Comparison of ENCODE assay signal across 8 cellular contexts in genomic region chr2:127701193-127701650, GRCh38. TPM values are rescaled to one million over a fixed set of nuclear protein-coding genes. Genes with fewer than 3 reads are reported as not detected.
DNase-seq lines count a peak whose midpoint lies in the region; ATAC-seq and TF ChIP-seq lines count a peak whose summit lies in the region.

TSS of gene SFT2D3 (plus strand) at chr2:127701497. CDS start at chr2:127701529, 32 bp downstream.

- H3K23me2 ChIP-seq in H9 (ENCODE audit: insufficient read length, low read depth, low read length, poor library complexity, severe bottlenecking), result peaks cover 5% of the 10 kb centered on the region

- H3K4me3 Mint-ChIP-seq in H9 (peak within 1 kb of the TSS; percentile 85), nephron progenitor cell (peak within 1 kb of the TSS; percentile 90)

- H3K9me3 ChIP-seq in ES-I3 (ENCODE audit: control insufficient read depth, insufficient read depth, low read length) (no peaks in the 10 kb centered on the region), H9 (ENCODE audit: control insufficient read depth, low read depth, low read length) (no peaks in the 10 kb centered on the region), Loucy (ENCODE audit: insufficient read depth, low read depth, low read length) (no peaks in the 10 kb centered on the region)

- peak; percentile 81 for ATAC-seq in stimulated activated naive CD8-positive, alpha-beta T cell treated with anti-CD3 and anti-CD28 coated beads, Interleukin-15, Interleukin-2, amounts not matched to agents 100 U/mL and 50 U/mL, for 24 hours

- H2BK12ac ChIP-seq in H9 (ENCODE audit: insufficient read length, low read depth, low read length), result no peak within 1 kb of the TSS

- H2BK15ac ChIP-seq in H9 (ENCODE audit: low read depth, low read length), result no peak within 1 kb of the TSS

- peak within 1 kb of the TSS; percentile 86 for H3K14ac ChIP-seq in H9 (ENCODE audit: insufficient read depth, low read length)

- peak within 1 kb of the TSS; percentile 74 for H3K9ac ChIP-seq in ES-I3 (ENCODE audit: low read depth, low read length)
- H3K9ac ChIP-seq in H9 (ENCODE audit: extremely low read depth, insufficient read length, low read length), result peak within 1 kb of the TSS; percentile 64
- H3K9ac ChIP-seq in Loucy (ENCODE audit: low read depth, low read length, poor library complexity, severe bottlenecking), result peak within 1 kb of the TSS; percentile 76

- no peak within 1 kb of the TSS for H2BK5ac ChIP-seq in H9 (ENCODE audit: insufficient read length, low read length)

- no peak within 1 kb of the TSS for H3K4ac ChIP-seq in H9 (ENCODE audit: low read depth, low read length)

- peaks cover 18 to 24% of the 10 kb centered on the region in 2 experiments for H3K4me1 Mint-ChIP-seq in H9
- peaks cover 43% of the 10 kb centered on the region for H3K4me1 Mint-ChIP-seq in nephron progenitor cell

- H3K4me3 ChIP-seq in Loucy (ENCODE audit: low read length, poor library complexity, severe bottlenecking) (peak within 1 kb of the TSS; percentile 78), fibroblast of the aortic adventitia (ENCODE audit: low read depth, low read length) (peak within 1 kb of the TSS; percentile 82)

- H4K91ac ChIP-seq in H9 (ENCODE audit: insufficient read length, low read depth, low read length), result no peak within 1 kb of the TSS

- peak; percentile 97 for DNase-seq in H9
- peak; percentile 89 for DNase-seq in RWPE1 (ENCODE audit: low spot score)
- peak; percentile 83 for DNase-seq in activated T-helper 9 cell treated with anti-CD3 and anti-CD28 coated beads, Interleukin-2, amount 50 U/mL, for 16 hours (ENCODE audit: low read depth)
- DNase-seq in fibroblast of the aortic adventitia (ENCODE audit: low read depth), result peak; percentile 89
- DNase-seq in nephron progenitor cell, result peak; percentile 88
- DNase-seq in stimulated activated naive CD8-positive, alpha-beta T cell treated with anti-CD3 and anti-CD28 coated beads, Interleukin-15, Interleukin-2, amounts not matched to agents 100 U/mL and 50 U/mL, for 24 hours, result peak; percentile 92

- H2BK120ac ChIP-seq in H9 (ENCODE audit: low read depth, low read length, poor library complexity, severe bottlenecking), result no peak within 1 kb of the TSS

- H3K56ac ChIP-seq in H9 (ENCODE audit: insufficient read length, low read depth, low read length), result no peak within 1 kb of the TSS

- POLR2A ChIA-PET in RWPE1 (lab: Yijun Ruan, JAX; ENCODE audit: low non-redundant PET), result no interaction called here

- H3K9me2 ChIP-seq in Loucy (replicated peaks; ENCODE audit: low read depth, low read length), result no peaks in the 10 kb centered on the region

- H3K4me2 ChIP-seq in H9 (ENCODE audit: insufficient read depth, insufficient read length, low read length) (peak within 1 kb of the TSS; percentile 66), Loucy (ENCODE audit: low read depth, low read length, poor library complexity, severe bottlenecking) (peak within 1 kb of the TSS; percentile 96)

- H4K20me1 ChIP-seq in H9 (ENCODE audit: control insufficient read depth, insufficient read depth, insufficient read length) (no peaks in the 10 kb centered on the region), Loucy (ENCODE audit: insufficient read depth, low read length, poor library complexity, severe bottlenecking) (peaks cover 26% of the 10 kb centered on the region)

- no peak within 1 kb of the TSS for H3K23ac ChIP-seq in H9 (ENCODE audit: insufficient read length, low read depth, low read length)

- H3K27me3 ChIP-seq in H9 (ENCODE audit: insufficient read depth, low read length) (no peaks in the 10 kb centered on the region), Loucy (ENCODE audit: insufficient read depth, low read length, poor library complexity, severe bottlenecking) (no peaks in the 10 kb centered on the region)

- H3K18ac ChIP-seq in H9 (ENCODE audit: insufficient read length, low read depth, low read length), result peak within 1 kb of the TSS; percentile 13

- H3K36me3 Mint-ChIP-seq in H9 (ENCODE audit: insufficient read depth in 1 of 3, low read depth in 3 of 3) (peaks cover 0 to 30% (median 29%) of the 10 kb centered on the region in 3 experiments; a peak in 6 of 7 replicates), nephron progenitor cell (ENCODE audit: low read depth) (peaks cover 42% of the 10 kb centered on the region)

- no CpG with 5 or more reads among the region's 44 CpGs for WGBS in H9 (ENCODE audit: extremely low coverage, insufficient read length, low lambda C conversion rate)

- CTCF ChIA-PET in RWPE1 (lab: Yijun Ruan, JAX), result interaction anchor here (0.9 kb wide), 1 partner anchor 11 kb away, joined by 4 read pairs; no protein-coding TSS in a partner anchor

- H3K9me3 Mint-ChIP-seq in H9 (peaks cover 0 to 4% of the 10 kb centered on the region in 2 experiments; a peak in 1 of 5 replicates), nephron progenitor cell (no peaks in the 10 kb centered on the region)

- H3K27ac ChIP-seq in H9 (ENCODE audit: insufficient read length, low read depth, low read length) (peak within 1 kb of the TSS; percentile 8), RWPE1 (peak within 1 kb of the TSS; percentile 94)

- peak within 1 kb of the TSS; percentile 95 to 99 (median 96) for H3K27ac Mint-ChIP-seq in H9
- H3K27ac Mint-ChIP-seq in nephron progenitor cell, result peak within 1 kb of the TSS; percentile 97

- H3K79me2 ChIP-seq in H9 (ENCODE audit: insufficient read depth, low read length) (peaks cover 3% of the 10 kb centered on the region; the same call in 1 of the 2 replicates), Loucy (ENCODE audit: insufficient read depth, low read length) (peaks cover 26% of the 10 kb centered on the region)

- no peaks in the 10 kb centered on the region for H3K79me1 ChIP-seq in H9 (ENCODE audit: insufficient read depth, low read depth, low read length, poor library complexity, severe bottlenecking)

- H2AK5ac ChIP-seq in H9 (ENCODE audit: insufficient read length, low read length), result no peak within 1 kb of the TSS

- no peak within 1 kb of the TSS for H4K5ac ChIP-seq in H9 (ENCODE audit: insufficient read length, low read depth, low read length)

- no peak within 1 kb of the TSS for H3T11ph ChIP-seq in H9 (ENCODE audit: low read length)

- H3K36me3 ChIP-seq in ES-I3 (ENCODE audit: insufficient read depth, low read length) (peaks cover 4% of the 10 kb centered on the region), Loucy (ENCODE audit: insufficient read depth, low read length) (no peaks in the 10 kb centered on the region; the same call in 1 of the 2 replicates)

- H3K4me1 ChIP-seq in ES-I3 (ENCODE audit: insufficient read depth, low read length) (peaks cover 10% of the 10 kb centered on the region; the same call in 1 of the 2 replicates), H9 (ENCODE audit: insufficient read depth, low read length) (peaks cover 5% of the 10 kb centered on the region; the same call in 1 of the 2 replicates), Loucy (ENCODE audit: insufficient read depth, low read length, poor library complexity, severe bottlenecking) (peaks cover 30% of the 10 kb centered on the region)

- no peak within 1 kb of the TSS for H2BK20ac ChIP-seq in H9 (ENCODE audit: low read depth, low read length, poor library complexity, severe bottlenecking)

- H3K27me3 Mint-ChIP-seq in H9 (ENCODE audit: low read depth) (peaks cover 14% of the 10 kb centered on the region), nephron progenitor cell (ENCODE audit: low read depth, poor library complexity) (peaks cover 11% of the 10 kb centered on the region)

- H2AFZ ChIP-seq in H9 (ENCODE audit: low read length) (no peak within 1 kb of the TSS), Loucy (ENCODE audit: low read length) (peak within 1 kb of the TSS; percentile 72)

- no peak within 1 kb of the TSS for H4K8ac ChIP-seq in H9 (replicated peaks; ENCODE audit: insufficient read length, low read depth, low read length)

- no peak for TF ChIP-seq CTCF in H9 (conservative IDR thresholded peaks at IDR 0.05)
- TF ChIP-seq CTCF in Loucy (conservative IDR thresholded peaks at IDR 0.05; ENCODE audit: low read length), result no peak
- TF ChIP-seq CTCF in RWPE1 (conservative IDR thresholded peaks at IDR 0.05; ENCODE audit: low read depth), result no peak
- peak; percentile 3 for TF ChIP-seq CTCF in fibroblast of the aortic adventitia (IDR thresholded peaks at IDR 0.05; ENCODE audit: insufficient read depth, low read length)
- TF ChIP-seq CTCF in nephron progenitor cell (IDR thresholded peaks at IDR 0.05), result no peak

- peaks cover 3% of the 10 kb centered on the region; the same call in 1 of the 2 replicates for H3F3A ChIP-seq in Loucy (ENCODE audit: low read depth)

RNA-seq across cellular contexts. Expression of gene SFT2D3, which starts in this region (rescaled TPM):
- total RNA-seq in H9 (2021), result 4.7 and 5.0 TPM in 2 replicates
- 3.5 and 7.0 TPM in 2 replicates for total RNA-seq in fibroblast of the aortic adventitia (ENCODE audit: low replicate concordance)

Comparison
In these comparisons a context has a peak if more than half of its experiments do, and no peak if none do; other contexts are left out.
1. Peak in every context shown above with its lines: DNase-seq, ATAC-seq, H3K4me3 ChIP-seq and H3K27ac ChIP-seq.